Comparison of ENCODE assay signal across 8 cellular contexts in genomic region chr2:204871246-204871953, GRCh38.
DNase-seq lines count a peak whose midpoint lies in the region; ATAC-seq, FAIRE-seq and TF ChIP-seq lines count a peak whose summit lies in the region.

No MANE protein-coding gene starts in this region.

- intact Hi-C loops in pancreas (cut with DNase I), result no loop called here

- no peaks in the 10 kb centered on the region for H3K9me3 Mint-ChIP-seq in activated T-cell treated with anti-CD3 and anti-CD28 coated beads, Interleukin-2, amount 50 U/mL, for 72 hours

- H3K9me3 ChIP-seq in pancreas, result no peaks in the 10 kb centered on the region

- ATAC-seq in activated T-cell treated with anti-CD3 and anti-CD28 coated beads, Interleukin-2, amount 50 U/mL, for 72 hours (replicated peaks in 1 of 2), result no peak
- ATAC-seq in pancreas (peak in 2 of 4 donors; percentile 44 to 56), HG03159 (IDR thresholded peaks at IDR 0.05; ENCODE audit: unreplicated experiment) (no peak)

- no peak for DNase-seq in activated T-cell treated with anti-CD3 and anti-CD28 coated beads, Interleukin-2, amount 50 U/mL, for 72 hours
- no peak for DNase-seq in activated T-cell treated with anti-CD3 and anti-CD28 coated beads, Interleukin-2, amount 50 U/mL, for 1 hour
- DNase-seq in NCI-H774 (lab: John Stamatoyannopoulos, UW) (peak; percentile 35), pancreas (no peak)
- DNase-seq in activated effector memory CD4-positive, alpha-beta T cell treated with Interleukin-2 at 50 U/mL for 16 hours, result no peak
- no peak for DNase-seq in stimulated activated CD4-positive, alpha-beta T cell treated with anti-CD3 and anti-CD28 coated beads, Interleukin-4, amount 100 ng/mL, for 1 hour

- peaks cover 20% of the 10 kb centered on the region for H3K4me1 Mint-ChIP-seq in activated T-cell treated with anti-CD3 and anti-CD28 coated beads, Interleukin-2, amount 50 U/mL, for 72 hours (ENCODE audit: low read depth)

- H3K27ac Mint-ChIP-seq in activated T-cell treated with anti-CD3 and anti-CD28 coated beads, Interleukin-2, amount 50 U/mL, for 72 hours, result peak overlapping the region; percentile 4

- no peak overlapping the region for H3K4me3 ChIP-seq in pancreas

- no peaks in the 10 kb centered on the region for H3K36me3 Mint-ChIP-seq in activated T-cell treated with anti-CD3 and anti-CD28 coated beads, Interleukin-2, amount 50 U/mL, for 72 hours (ENCODE audit: insufficient read depth in 2 of 2)

- no peak overlapping the region for H3K27ac ChIP-seq in pancreas

- no peak for TF ChIP-seq CTCF in pancreas (IDR thresholded peaks at IDR 0.05)

- peak; percentile 89 for FAIRE-seq in endometrium (lab: Jason Lieb, UNC)
- peak; percentile 39 for FAIRE-seq in pancreas (lab: Jason Lieb, UNC)

- H3K27me3 Mint-ChIP-seq in activated T-cell treated with anti-CD3 and anti-CD28 coated beads, Interleukin-2, amount 50 U/mL, for 72 hours (ENCODE audit: low read depth), result no peaks in the 10 kb centered on the region

- WGBS in pancreas, 2 donors, result 73 to 77% methylated on average over 1 of the region's 1 CpG

- no peaks in the 10 kb centered on the region for H3K27me3 ChIP-seq in pancreas

- no peaks in the 10 kb centered on the region for H3K36me3 ChIP-seq in pancreas

- H3K4me1 ChIP-seq in pancreas, result peaks cover 0 to 7% (median 0%) of the 10 kb centered on the region in 3 donors

- no peak overlapping the region for H3K4me3 Mint-ChIP-seq in activated T-cell treated with anti-CD3 and anti-CD28 coated beads, Interleukin-2, amount 50 U/mL, for 72 hours
